8 cellular contexts compared by ENCODE assay signal in genomic region chr5:96934695-96935555, GRCh38. TPM values are rescaled to one million over a fixed set of nuclear protein-coding genes. Genes with fewer than 3 reads are reported as not detected.
DNase-seq lines count a peak whose midpoint lies in the region; ATAC-seq, FAIRE-seq and TF ChIP-seq lines count a peak whose summit lies in the region.

No MANE protein-coding gene starts in this region.

- H3K4me1 ChIP-seq in upper lobe of right lung, result peaks cover 40% of the 10 kb centered on the region

- TF ChIP-seq CTCF in upper lobe of right lung (IDR thresholded peaks at IDR 0.05), result no peak

- peak; percentile 58 for ATAC-seq in HG02852 (IDR thresholded peaks at IDR 0.05; ENCODE audit: unreplicated experiment)
- peak; percentile 85 to 94 for ATAC-seq in left cardiac atrium
- ATAC-seq in upper lobe of right lung, result peak; percentile 90

- peak overlapping the region; percentile 96 for H3K4me3 ChIP-seq in upper lobe of right lung

- no peaks in the 10 kb centered on the region for H3K27me3 ChIP-seq in upper lobe of right lung

- H3K9me3 ChIP-seq in upper lobe of right lung, result no peaks in the 10 kb centered on the region

- TF ChIP-seq POLR2A in GM12892 (IDR thresholded peaks at IDR 0.05; ENCODE audit: low read depth, low read length), result peak; percentile 76

- H3K27ac ChIP-seq in upper lobe of right lung, result peak overlapping the region; percentile 98

- intact Hi-C loops in left cardiac atrium (cut with DNase I), result loop anchor here in 1 of 2 donors (5.0 kb wide), 1 partner anchor 42 kb away; no protein-coding TSS in a partner anchor
- intact Hi-C loops in posterior vena cava (cut with DNase I), result no loop called here
- intact Hi-C loops in upper lobe of right lung (cut with DNase I), result no loop called here

- FAIRE-seq in GM12892 (lab: Jason Lieb, UNC), result no peak

- peak; percentile 60 for DNase-seq in GM12892 (ENCODE audit: insufficient read length)
- DNase-seq in NCI-H1436 treated with DMSO at 0.1 percent for 48 hours (lab: John Stamatoyannopoulos, UW), result peak; percentile 75
- DNase-seq in T follicular helper cell (ENCODE audit: low read depth), result peak; percentile 86
- DNase-seq in amniotic epithelial cell (ENCODE audit: low read depth), result peak; percentile 95
- DNase-seq in left cardiac atrium, result peak; percentile 92
- DNase-seq in posterior vena cava (ENCODE audit: low spot score), result peak; percentile 96
- peak; percentile 96 for DNase-seq in upper lobe of right lung

- H3K36me3 ChIP-seq in upper lobe of right lung, result no peaks in the 10 kb centered on the region

RNA-seq across cellular contexts. Expression of gene LNPEP, which starts 1.0 kb away (rescaled TPM):
- polyA plus RNA-seq in GM12892 (2012; ENCODE audit: missing spikeins), result 19.7 TPM
- 10 to 100 TPM; 54.3 to 59.6 TPM for total RNA-seq in left cardiac atrium
- 10 to 100 TPM; 50.9 to 52.4 TPM for total RNA-seq in posterior vena cava
- total RNA-seq in upper lobe of right lung, result 50.6 TPM

RNA-seq across cellular contexts. Expression of gene ERAP2, which starts 58.6 kb away (rescaled TPM):
- polyA plus RNA-seq in GM12892 (2012; ENCODE audit: missing spikeins), result 8.2 TPM
- total RNA-seq in left cardiac atrium, result 1 to 10 TPM; 6.5 to 9.5 TPM
- 1 to 10 TPM; 4.8 to 9.6 TPM for total RNA-seq in posterior vena cava
- total RNA-seq in upper lobe of right lung, result 26.9 TPM

Comparison
In these comparisons a context has a peak if more than half of its experiments do, and no peak if none do; other contexts are left out.
1. Peak in every context shown above with its lines: DNase-seq, ATAC-seq, H3K4me3 ChIP-seq and H3K27ac ChIP-seq.